1 cellular context compared by ENCODE assay signal in the genomic region with DNA sequence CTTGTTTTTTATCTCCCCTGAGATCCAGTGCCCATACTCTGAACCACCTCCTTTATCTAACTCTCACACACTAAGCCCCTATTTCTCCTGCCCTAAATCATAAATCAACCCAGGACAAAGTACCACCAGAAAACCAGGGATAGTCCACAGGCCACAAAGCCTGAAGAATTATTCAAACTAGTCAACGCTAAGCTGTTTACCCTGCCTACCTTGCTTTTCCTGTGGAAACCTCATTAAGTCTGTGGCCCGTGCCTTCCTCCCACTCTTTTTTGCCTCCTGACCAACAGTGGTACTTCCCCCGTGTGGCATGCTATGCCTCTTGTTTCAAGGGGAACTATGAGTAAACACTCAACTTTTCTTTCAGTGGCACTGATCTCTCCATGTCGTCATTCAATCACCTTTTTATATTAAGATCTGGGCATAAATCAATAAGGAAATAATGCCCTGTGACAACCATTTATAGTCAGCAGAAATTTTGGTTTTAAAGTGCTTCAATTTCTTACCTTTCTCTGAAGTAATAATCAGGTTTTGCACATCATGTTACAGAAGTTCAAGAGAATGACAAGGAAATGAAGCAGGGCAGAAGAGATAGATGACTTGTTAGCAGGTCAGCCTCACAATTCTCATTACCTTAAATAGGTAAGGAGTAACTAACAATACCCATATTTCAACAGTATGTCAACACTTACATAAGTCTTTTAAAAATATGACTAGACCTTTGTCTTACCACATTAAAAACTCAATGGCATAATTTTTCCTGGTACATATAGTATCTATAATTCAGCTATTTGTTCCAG.
A peak's percentile ranks its signal among the peaks of the same experiment; 100 is the strongest.
TF ChIP-seq lines count a peak whose summit lies in the region.

No MANE protein-coding gene starts in this region.

TF ChIP-seq in GM12878, 131 proteins besides CTCF, POLR2A, EP300 and RAD21 (continued from another document and continues in another):
- 0 out of 2 replicates have a peak, but pooled peaks have one; percentile 49 for TF ChIP-seq TBL1XR1 (IDR thresholded peaks at IDR 0.05; ENCODE audit: low read depth, low read length)
- peak; percentile 68; the same call in 1 of the 2 replicates for TF ChIP-seq HDGF (IDR thresholded peaks at IDR 0.05)
- peak; percentile 93 to 95 for TF ChIP-seq IKZF2 (IDR thresholded peaks at IDR 0.05)
- TF ChIP-seq BACH1 (IDR thresholded peaks at IDR 0.05; ENCODE audit: borderline replicate concordance): peak; percentile 75; the same call in 1 of the 2 replicates
- TF ChIP-seq, protein P1, sequence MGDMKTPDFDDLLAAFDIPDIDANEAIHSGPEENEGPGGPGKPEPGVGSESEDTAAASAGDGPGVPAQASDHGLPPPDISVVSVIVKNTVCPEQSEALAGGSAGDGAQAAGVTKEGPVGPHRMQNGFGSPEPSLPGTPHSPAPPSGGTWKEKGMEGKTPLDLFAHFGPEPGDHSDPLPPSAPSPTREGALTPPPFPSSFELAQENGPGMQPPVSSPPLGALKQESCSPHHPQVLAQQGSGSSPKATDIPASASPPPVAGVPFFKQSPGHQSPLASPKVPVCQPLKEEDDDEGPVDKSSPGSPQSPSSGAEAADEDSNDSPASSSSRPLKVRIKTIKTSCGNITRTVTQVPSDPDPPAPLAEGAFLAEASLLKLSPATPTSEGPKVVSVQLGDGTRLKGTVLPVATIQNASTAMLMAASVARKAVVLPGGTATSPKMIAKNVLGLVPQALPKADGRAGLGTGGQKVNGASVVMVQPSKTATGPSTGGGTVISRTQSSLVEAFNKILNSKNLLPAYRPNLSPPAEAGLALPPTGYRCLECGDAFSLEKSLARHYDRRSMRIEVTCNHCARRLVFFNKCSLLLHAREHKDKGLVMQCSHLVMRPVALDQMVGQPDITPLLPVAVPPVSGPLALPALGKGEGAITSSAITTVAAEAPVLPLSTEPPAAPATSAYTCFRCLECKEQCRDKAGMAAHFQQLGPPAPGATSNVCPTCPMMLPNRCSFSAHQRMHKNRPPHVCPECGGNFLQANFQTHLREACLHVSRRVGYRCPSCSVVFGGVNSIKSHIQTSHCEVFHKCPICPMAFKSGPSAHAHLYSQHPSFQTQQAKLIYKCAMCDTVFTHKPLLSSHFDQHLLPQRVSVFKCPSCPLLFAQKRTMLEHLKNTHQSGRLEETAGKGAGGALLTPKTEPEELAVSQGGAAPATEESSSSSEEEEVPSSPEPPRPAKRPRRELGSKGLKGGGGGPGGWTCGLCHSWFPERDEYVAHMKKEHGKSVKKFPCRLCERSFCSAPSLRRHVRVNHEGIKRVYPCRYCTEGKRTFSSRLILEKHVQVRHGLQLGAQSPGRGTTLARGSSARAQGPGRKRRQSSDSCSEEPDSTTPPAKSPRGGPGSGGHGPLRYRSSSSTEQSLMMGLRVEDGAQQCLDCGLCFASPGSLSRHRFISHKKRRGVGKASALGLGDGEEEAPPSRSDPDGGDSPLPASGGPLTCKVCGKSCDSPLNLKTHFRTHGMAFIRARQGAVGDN (IDR thresholded peaks at IDR 0.05): no peak
- TF ChIP-seq, protein P2, sequence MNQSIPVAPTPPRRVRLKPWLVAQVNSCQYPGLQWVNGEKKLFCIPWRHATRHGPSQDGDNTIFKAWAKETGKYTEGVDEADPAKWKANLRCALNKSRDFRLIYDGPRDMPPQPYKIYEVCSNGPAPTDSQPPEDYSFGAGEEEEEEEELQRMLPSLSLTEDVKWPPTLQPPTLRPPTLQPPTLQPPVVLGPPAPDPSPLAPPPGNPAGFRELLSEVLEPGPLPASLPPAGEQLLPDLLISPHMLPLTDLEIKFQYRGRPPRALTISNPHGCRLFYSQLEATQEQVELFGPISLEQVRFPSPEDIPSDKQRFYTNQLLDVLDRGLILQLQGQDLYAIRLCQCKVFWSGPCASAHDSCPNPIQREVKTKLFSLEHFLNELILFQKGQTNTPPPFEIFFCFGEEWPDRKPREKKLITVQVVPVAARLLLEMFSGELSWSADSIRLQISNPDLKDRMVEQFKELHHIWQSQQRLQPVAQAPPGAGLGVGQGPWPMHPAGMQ (IDR thresholded peaks at IDR 0.05; ENCODE audit: borderline replicate concordance): no peak
- TF ChIP-seq DPF2 (IDR thresholded peaks at IDR 0.05): peak; percentile 65
- TF ChIP-seq, protein P3, sequence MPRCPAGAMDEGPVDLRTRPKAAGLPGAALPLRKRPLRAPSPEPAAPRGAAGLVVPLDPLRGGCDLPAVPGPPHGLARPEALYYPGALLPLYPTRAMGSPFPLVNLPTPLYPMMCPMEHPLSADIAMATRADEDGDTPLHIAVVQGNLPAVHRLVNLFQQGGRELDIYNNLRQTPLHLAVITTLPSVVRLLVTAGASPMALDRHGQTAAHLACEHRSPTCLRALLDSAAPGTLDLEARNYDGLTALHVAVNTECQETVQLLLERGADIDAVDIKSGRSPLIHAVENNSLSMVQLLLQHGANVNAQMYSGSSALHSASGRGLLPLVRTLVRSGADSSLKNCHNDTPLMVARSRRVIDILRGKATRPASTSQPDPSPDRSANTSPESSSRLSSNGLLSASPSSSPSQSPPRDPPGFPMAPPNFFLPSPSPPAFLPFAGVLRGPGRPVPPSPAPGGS (IDR thresholded peaks at IDR 0.05; ENCODE audit: borderline replicate concordance, insufficient read depth, low read depth, low read length, poor library complexity, severe bottlenecking): peak; percentile 24
- TF ChIP-seq MEF2B (IDR thresholded peaks at IDR 0.05; ENCODE audit: partially characterized antibody, poor library complexity, severe bottlenecking): peak; percentile 24
- peak; percentile 27; the same call in 1 of the 2 replicates for TF ChIP-seq IRF4 (IDR thresholded peaks at IDR 0.05; ENCODE audit: low read depth, low read length)
- peak; percentile 32; the same call in 1 of the 3 replicates for TF ChIP-seq POU2F2 (IDR thresholded peaks at IDR 0.05; ENCODE audit: borderline replicate concordance, low read depth, low read length)
- 0 out of 2 replicates have a peak, but pooled peaks have one; percentile 40 for TF ChIP-seq PAX5 (IDR thresholded peaks at IDR 0.05; ENCODE audit: borderline replicate concordance, low read depth, low read length)
- TF ChIP-seq MTA3 (IDR thresholded peaks at IDR 0.05; ENCODE audit: borderline replicate concordance, low read length): peak; percentile 86; the same call in 1 of the 2 replicates
- peak; percentile 50; the same call in 1 of the 2 replicates for TF ChIP-seq ZBED1 (IDR thresholded peaks at IDR 0.05; ENCODE audit: borderline replicate concordance)
- peak; percentile 87 for TF ChIP-seq RUNX3 (IDR thresholded peaks at IDR 0.05; ENCODE audit: low read length)
- peak; percentile 30 for TF ChIP-seq RELA (IDR thresholded peaks at IDR 0.05; ENCODE audit: borderline replicate concordance, partially characterized antibody)
- TF ChIP-seq GATAD2B (conservative IDR thresholded peaks at IDR 0.05; ENCODE audit: low read depth): peak; percentile 61
- TF ChIP-seq MXI1 (IDR thresholded peaks at IDR 0.05; ENCODE audit: low read depth, low read length): peak; percentile 70; the same call in 1 of the 2 replicates
- peak; percentile 55; the same call in 1 of the 2 replicates for TF ChIP-seq CBFB (IDR thresholded peaks at IDR 0.05; ENCODE audit: low read depth)
- peak; percentile 84; the same call in 1 of the 2 replicates for TF ChIP-seq NBN (IDR thresholded peaks at IDR 0.05)
- TF ChIP-seq IKZF1 (conservative IDR thresholded peaks at IDR 0.05): peak; percentile 90
- TF ChIP-seq, protein P4, sequence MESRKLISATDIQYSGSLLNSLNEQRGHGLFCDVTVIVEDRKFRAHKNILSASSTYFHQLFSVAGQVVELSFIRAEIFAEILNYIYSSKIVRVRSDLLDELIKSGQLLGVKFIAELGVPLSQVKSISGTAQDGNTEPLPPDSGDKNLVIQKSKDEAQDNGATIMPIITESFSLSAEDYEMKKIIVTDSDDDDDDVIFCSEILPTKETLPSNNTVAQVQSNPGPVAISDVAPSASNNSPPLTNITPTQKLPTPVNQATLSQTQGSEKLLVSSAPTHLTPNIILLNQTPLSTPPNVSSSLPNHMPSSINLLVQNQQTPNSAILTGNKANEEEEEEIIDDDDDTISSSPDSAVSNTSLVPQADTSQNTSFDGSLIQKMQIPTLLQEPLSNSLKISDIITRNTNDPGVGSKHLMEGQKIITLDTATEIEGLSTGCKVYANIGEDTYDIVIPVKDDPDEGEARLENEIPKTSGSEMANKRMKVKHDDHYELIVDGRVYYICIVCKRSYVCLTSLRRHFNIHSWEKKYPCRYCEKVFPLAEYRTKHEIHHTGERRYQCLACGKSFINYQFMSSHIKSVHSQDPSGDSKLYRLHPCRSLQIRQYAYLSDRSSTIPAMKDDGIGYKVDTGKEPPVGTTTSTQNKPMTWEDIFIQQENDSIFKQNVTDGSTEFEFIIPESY (IDR thresholded peaks at IDR 0.05): no peak
- TF ChIP-seq, protein P5, sequence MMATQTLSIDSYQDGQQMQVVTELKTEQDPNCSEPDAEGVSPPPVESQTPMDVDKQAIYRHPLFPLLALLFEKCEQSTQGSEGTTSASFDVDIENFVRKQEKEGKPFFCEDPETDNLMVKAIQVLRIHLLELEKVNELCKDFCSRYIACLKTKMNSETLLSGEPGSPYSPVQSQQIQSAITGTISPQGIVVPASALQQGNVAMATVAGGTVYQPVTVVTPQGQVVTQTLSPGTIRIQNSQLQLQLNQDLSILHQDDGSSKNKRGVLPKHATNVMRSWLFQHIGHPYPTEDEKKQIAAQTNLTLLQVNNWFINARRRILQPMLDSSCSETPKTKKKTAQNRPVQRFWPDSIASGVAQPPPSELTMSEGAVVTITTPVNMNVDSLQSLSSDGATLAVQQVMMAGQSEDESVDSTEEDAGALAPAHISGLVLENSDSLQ (IDR thresholded peaks at IDR 0.05): peak; percentile 17; the same call in 1 of the 2 replicates
- TF ChIP-seq, protein P6, sequence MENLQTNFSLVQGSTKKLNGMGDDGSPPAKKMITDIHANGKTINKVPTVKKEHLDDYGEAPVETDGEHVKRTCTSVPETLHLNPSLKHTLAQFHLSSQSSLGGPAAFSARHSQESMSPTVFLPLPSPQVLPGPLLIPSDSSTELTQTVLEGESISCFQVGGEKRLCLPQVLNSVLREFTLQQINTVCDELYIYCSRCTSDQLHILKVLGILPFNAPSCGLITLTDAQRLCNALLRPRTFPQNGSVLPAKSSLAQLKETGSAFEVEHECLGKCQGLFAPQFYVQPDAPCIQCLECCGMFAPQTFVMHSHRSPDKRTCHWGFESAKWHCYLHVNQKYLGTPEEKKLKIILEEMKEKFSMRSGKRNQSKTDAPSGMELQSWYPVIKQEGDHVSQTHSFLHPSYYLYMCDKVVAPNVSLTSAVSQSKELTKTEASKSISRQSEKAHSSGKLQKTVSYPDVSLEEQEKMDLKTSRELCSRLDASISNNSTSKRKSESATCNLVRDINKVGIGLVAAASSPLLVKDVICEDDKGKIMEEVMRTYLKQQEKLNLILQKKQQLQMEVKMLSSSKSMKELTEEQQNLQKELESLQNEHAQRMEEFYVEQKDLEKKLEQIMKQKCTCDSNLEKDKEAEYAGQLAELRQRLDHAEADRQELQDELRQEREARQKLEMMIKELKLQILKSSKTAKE (IDR thresholded peaks at IDR 0.05; ENCODE audit: low read depth, poor library complexity, severe bottlenecking): peak; percentile 46
- TF ChIP-seq, protein P7, sequence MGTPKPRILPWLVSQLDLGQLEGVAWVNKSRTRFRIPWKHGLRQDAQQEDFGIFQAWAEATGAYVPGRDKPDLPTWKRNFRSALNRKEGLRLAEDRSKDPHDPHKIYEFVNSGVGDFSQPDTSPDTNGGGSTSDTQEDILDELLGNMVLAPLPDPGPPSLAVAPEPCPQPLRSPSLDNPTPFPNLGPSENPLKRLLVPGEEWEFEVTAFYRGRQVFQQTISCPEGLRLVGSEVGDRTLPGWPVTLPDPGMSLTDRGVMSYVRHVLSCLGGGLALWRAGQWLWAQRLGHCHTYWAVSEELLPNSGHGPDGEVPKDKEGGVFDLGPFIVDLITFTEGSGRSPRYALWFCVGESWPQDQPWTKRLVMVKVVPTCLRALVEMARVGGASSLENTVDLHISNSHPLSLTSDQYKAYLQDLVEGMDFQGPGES (IDR thresholded peaks at IDR 0.05): no peak
- TF ChIP-seq ATF7 (IDR thresholded peaks at IDR 0.05; ENCODE audit: low read depth): peak; percentile 96
- peak; percentile 49; the same call in 1 of the 2 replicates for TF ChIP-seq RAD51 (IDR thresholded peaks at IDR 0.05)
- peak in 1 of 2 experiments; percentile 59; a peak in 1 of 3 replicates for TF ChIP-seq EGR1 (IDR thresholded peaks at IDR 0.05; ENCODE audit: borderline replicate concordance in 1 of 2, low read depth in 2 of 2, low read length in 2 of 2)
- TF ChIP-seq EED (IDR thresholded peaks at IDR 0.05; ENCODE audit: low read depth): peak; percentile 78
- TF ChIP-seq BMI1 (IDR thresholded peaks at IDR 0.05; ENCODE audit: borderline replicate concordance): no peak
- peak; percentile 99 for TF ChIP-seq BHLHE40 (IDR thresholded peaks at IDR 0.05; ENCODE audit: borderline replicate concordance in 1 of 2, low read depth in 2 of 2, low read length in 1 of 2)
- TF ChIP-seq, protein P8, sequence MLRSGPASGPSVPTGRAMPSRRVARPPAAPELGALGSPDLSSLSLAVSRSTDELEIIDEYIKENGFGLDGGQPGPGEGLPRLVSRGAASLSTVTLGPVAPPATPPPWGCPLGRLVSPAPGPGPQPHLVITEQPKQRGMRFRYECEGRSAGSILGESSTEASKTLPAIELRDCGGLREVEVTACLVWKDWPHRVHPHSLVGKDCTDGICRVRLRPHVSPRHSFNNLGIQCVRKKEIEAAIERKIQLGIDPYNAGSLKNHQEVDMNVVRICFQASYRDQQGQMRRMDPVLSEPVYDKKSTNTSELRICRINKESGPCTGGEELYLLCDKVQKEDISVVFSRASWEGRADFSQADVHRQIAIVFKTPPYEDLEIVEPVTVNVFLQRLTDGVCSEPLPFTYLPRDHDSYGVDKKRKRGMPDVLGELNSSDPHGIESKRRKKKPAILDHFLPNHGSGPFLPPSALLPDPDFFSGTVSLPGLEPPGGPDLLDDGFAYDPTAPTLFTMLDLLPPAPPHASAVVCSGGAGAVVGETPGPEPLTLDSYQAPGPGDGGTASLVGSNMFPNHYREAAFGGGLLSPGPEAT (IDR thresholded peaks at IDR 0.05; ENCODE audit: low read depth): peak; percentile 90
- TF ChIP-seq, protein P9, sequence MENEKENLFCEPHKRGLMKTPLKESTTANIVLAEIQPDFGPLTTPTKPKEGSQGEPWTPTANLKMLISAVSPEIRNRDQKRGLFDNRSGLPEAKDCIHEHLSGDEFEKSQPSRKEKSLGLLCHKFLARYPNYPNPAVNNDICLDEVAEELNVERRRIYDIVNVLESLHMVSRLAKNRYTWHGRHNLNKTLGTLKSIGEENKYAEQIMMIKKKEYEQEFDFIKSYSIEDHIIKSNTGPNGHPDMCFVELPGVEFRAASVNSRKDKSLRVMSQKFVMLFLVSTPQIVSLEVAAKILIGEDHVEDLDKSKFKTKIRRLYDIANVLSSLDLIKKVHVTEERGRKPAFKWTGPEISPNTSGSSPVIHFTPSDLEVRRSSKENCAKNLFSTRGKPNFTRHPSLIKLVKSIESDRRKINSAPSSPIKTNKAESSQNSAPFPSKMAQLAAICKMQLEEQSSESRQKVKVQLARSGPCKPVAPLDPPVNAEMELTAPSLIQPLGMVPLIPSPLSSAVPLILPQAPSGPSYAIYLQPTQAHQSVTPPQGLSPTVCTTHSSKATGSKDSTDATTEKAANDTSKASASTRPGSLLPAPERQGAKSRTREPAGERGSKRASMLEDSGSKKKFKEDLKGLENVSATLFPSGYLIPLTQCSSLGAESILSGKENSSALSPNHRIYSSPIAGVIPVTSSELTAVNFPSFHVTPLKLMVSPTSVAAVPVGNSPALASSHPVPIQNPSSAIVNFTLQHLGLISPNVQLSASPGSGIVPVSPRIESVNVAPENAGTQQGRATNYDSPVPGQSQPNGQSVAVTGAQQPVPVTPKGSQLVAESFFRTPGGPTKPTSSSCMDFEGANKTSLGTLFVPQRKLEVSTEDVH (IDR thresholded peaks at IDR 0.05; ENCODE audit: low read depth, partially characterized antibody): peak; percentile 40
- TF ChIP-seq RB1 (IDR thresholded peaks at IDR 0.05; ENCODE audit: borderline replicate concordance): 0 out of 2 replicates have a peak, but pooled peaks have one; percentile 26
